In genomic region chr14:96098999-96099335, GRCh38 we compare ENCODE assay signal across 14 cellular contexts. TPM values are rescaled to one million over a fixed set of nuclear protein-coding genes. Genes with fewer than 3 reads are reported as not detected.
A peak's percentile ranks its signal among the peaks of the same experiment; 100 is the strongest.
DNase-seq lines count a peak whose midpoint lies in the region; ATAC-seq and TF ChIP-seq lines count a peak whose summit lies in the region.
"Had no signal": no experiment of that assay in that cellular context is flagged by ENCODE, and none has a peak within 500 bp of the region (broad histone marks: within the 10 kb centered on the region; RNA-seq: fewer than 3 reads in every experiment).

No MANE protein-coding gene starts in this region.

- no peaks in the 10 kb centered on the region for H3F3A ChIP-seq in DOHH2 (ENCODE audit: control insufficient read depth, insufficient read depth)

- H3K36me3 Mint-ChIP-seq in WTC11, result no peaks in the 10 kb centered on the region
- H3K36me3 Mint-ChIP-seq: CD8-positive, alpha-beta T cell had no signal

- H3K4me1 ChIP-seq in DOHH2 (ENCODE audit: control insufficient read depth, low read length), result peaks cover 4% of the 10 kb centered on the region; the same call in 1 of the 2 replicates
- no peaks in the 10 kb centered on the region for H3K4me1 ChIP-seq in aorta (ENCODE audit: control insufficient read depth in 1 of 2, insufficient read depth in 2 of 2, low read length in 2 of 2)

- DNase-seq in WTC11 (ENCODE audit: low spot score), result no peak
- peak; percentile 3 for DNase-seq in omental fat pad (ENCODE audit: low spot score)
- no peak for DNase-seq in aorta
- no peak for DNase-seq in NCI-H187 (lab: John Stamatoyannopoulos, UW)
- DNase-seq in left lobe of liver (ENCODE audit: low spot score), result no peak
- DNase-seq in substantia nigra (lab: John Stamatoyannopoulos, UW), result no peak
- DNase-seq: CD8-positive, alpha-beta T cell; GDM1; NCI-H2029 treated with DMSO at 0.1 percent for 48 hours had no signal

- ATAC-seq in WTC11 (no peak), omental fat pad (ENCODE audit: low FRiP score) (no peak), aorta (ENCODE audit: low FRiP score) (no peak), left lobe of liver (no peak)
- ATAC-seq: CD8-positive, alpha-beta T cell had no signal

- intact Hi-C loops in aorta (cut with DNase I), result loop anchor here in 1 of 2 donors (1.0 kb wide), 1 partner anchor 102 kb away; no protein-coding TSS in a partner anchor

- CTCF ChIA-PET in WTC11 (lab: Charles Lee), result interaction anchor here (0.7 to 3.9 kb wide), 72 partner anchors 8 to 667 kb away, joined by 3 to 61 read pairs (median 5); partner anchors contain the start of genes C14orf132, GLRX5 and TCL1B

- no peak overlapping the region for H3K27ac ChIP-seq in DOHH2 (ENCODE audit: low read depth, low read length)
- no peak overlapping the region for H3K27ac ChIP-seq in aorta (ENCODE audit: low read depth in 1 of 2, low read length in 2 of 2)
- no peak overlapping the region for H3K27ac ChIP-seq in substantia nigra (ENCODE audit: low read depth, low read length, poor library complexity, severe bottlenecking)
- H3K27ac ChIP-seq: BLaER1 treated with 17β-estradiol and CSF1 and Interleukin-3, amounts not matched to agents 10 nM and 100 nM; SK-N-MC had no signal

- H3K9me3 Mint-ChIP-seq in WTC11, result peaks cover 4% of the 10 kb centered on the region; the same call in 1 of the 2 replicates
- H3K9me3 Mint-ChIP-seq: CD8-positive, alpha-beta T cell had no signal

- H3K9me2 ChIP-seq in DOHH2 (replicated peaks; ENCODE audit: control insufficient read depth, low read length), result no peaks in the 10 kb centered on the region

- H3K36me3 ChIP-seq in DOHH2 (ENCODE audit: control insufficient read depth, low read length) (no peaks in the 10 kb centered on the region), aorta (ENCODE audit: control insufficient read depth in 1 of 2, insufficient read depth in 2 of 2, low read length in 1 of 2) (no peaks in the 10 kb centered on the region)
- H3K36me3 ChIP-seq: BLaER1 treated with 17β-estradiol and CSF1 and Interleukin-3, amounts not matched to agents 10 nM and 100 nM had no signal

- POLR2A ChIA-PET in WTC11 (lab: Charles Lee), result interaction anchor here (1.0 kb wide), 1 partner anchor 222 kb away, joined by 3 read pairs; the partner anchor contains the start of gene TUNAR

- H3K4me3 Mint-ChIP-seq in WTC11, result no peak overlapping the region
- H3K4me3 Mint-ChIP-seq: CD8-positive, alpha-beta T cell had no signal

- H4K20me1 ChIP-seq in DOHH2 (ENCODE audit: control insufficient read depth, insufficient read depth, low read depth, low read length), result no peaks in the 10 kb centered on the region

- H3K4me2 ChIP-seq in DOHH2 (ENCODE audit: low read length), result no peak overlapping the region; the same call in 1 of the 2 replicates

- peak; percentile 14 for TF ChIP-seq CTCF in DOHH2 (IDR thresholded peaks at IDR 0.05; ENCODE audit: low read depth, low read length, poor library complexity, severe bottlenecking)
- TF ChIP-seq CTCF in LNCAP (IDR thresholded peaks at IDR 0.05), result peak; percentile 4; the same call in 1 of the 2 replicates
- no peak for TF ChIP-seq CTCF in WTC11 (IDR thresholded peaks at IDR 0.05)
- TF ChIP-seq CTCF in omental fat pad (IDR thresholded peaks at IDR 0.05), result no peak

- H3K4me3 ChIP-seq in DOHH2 (ENCODE audit: low read length) (no peak overlapping the region), aorta (ENCODE audit: low read length in 2 of 2) (no peak overlapping the region)
- H3K4me3 ChIP-seq: BLaER1 treated with 17β-estradiol and CSF1 and Interleukin-3, amounts not matched to agents 10 nM and 100 nM; SK-N-MC had no signal

- H3K27me3 Mint-ChIP-seq in WTC11 (ENCODE audit: low read depth), result no peaks in the 10 kb centered on the region

- H3K4me1 Mint-ChIP-seq in WTC11, result peaks cover 14% of the 10 kb centered on the region

- no peaks in the 10 kb centered on the region for H3K79me2 ChIP-seq in DOHH2 (ENCODE audit: control insufficient read depth, low read length)

- no peaks in the 10 kb centered on the region for H3K27me3 ChIP-seq in DOHH2 (ENCODE audit: control insufficient read depth, low read length)
- no peaks in the 10 kb centered on the region for H3K27me3 ChIP-seq in aorta (ENCODE audit: control insufficient read depth in 1 of 2, insufficient read depth in 2 of 2, low read length in 1 of 2)
- H3K27me3 ChIP-seq: BLaER1 treated with 17β-estradiol and CSF1 and Interleukin-3, amounts not matched to agents 10 nM and 100 nM had no signal

- no peak overlapping the region for H3K27ac Mint-ChIP-seq in WTC11
- H3K27ac Mint-ChIP-seq: CD8-positive, alpha-beta T cell had no signal

- H3K9me3 ChIP-seq in DOHH2 (ENCODE audit: control insufficient read depth, insufficient read depth, low read length) (no peaks in the 10 kb centered on the region), aorta (ENCODE audit: control insufficient read depth, low read length) (no peaks in the 10 kb centered on the region)

TF ChIP-seq in WTC11, 78 proteins besides CTCF, POLR2A, EP300 and RAD21:
- TF ChIP-seq ZNF317 (CRISPR knock-in tag; IDR thresholded peaks at IDR 0.05; ENCODE audit: borderline replicate concordance, low read depth), result no peak
- TF ChIP-seq GTF2I (CRISPR knock-in tag; conservative IDR thresholded peaks at IDR 0.05), result 0 out of 2 replicates have a peak, but pooled peaks have one; percentile 26
- TF ChIP-seq ESRRA (CRISPR knock-in tag; IDR thresholded peaks at IDR 0.05; ENCODE audit: borderline replicate concordance), result no peak
- no peak for TF ChIP-seq FOXP4 (CRISPR knock-in tag; IDR thresholded peaks at IDR 0.05)

RNA-seq across cellular contexts. Expression of gene C14orf132, which starts 59.8 kb away (rescaled TPM):
- total RNA-seq in WTC11 (2021), result 14.1 to 17.6 TPM (median 16.0 TPM) in 3 replicates
- 1 to 10 TPM; 2.8 to 7.5 (median 5.8) TPM for total RNA-seq in omental fat pad
- 10 to 100 TPM; 38.2 to 39.1 TPM for total RNA-seq in aorta
- 10 to 100 TPM; 10.8 to 14.3 TPM for polyA plus RNA-seq in aorta
- total RNA-seq in left lobe of liver, result 4.7 TPM
- total RNA-seq: PC-3 had no signal

Comparison
In these comparisons a context has a peak if more than half of its experiments do, and no peak if none do; other contexts are left out.
1. CTCF ChIP-seq: peak in DOHH2 (single experiment) and LNCAP (single experiment); none in WTC11 (single experiment) and omental fat pad (0 of 3).